10 cellular contexts compared by ENCODE assay signal in genomic region chr12:113075137-113075683, GRCh38. TPM values are rescaled to one million over a fixed set of nuclear protein-coding genes. Genes with fewer than 3 reads are reported as not detected.
DNase-seq lines count a peak whose midpoint lies in the region; ATAC-seq and TF ChIP-seq lines count a peak whose summit lies in the region.
"Had no signal": no experiment of that assay in that cellular context is flagged by ENCODE, and none has a peak within 500 bp of the region (broad histone marks: within the 10 kb centered on the region; RNA-seq: fewer than 3 reads in every experiment).

No MANE protein-coding gene starts in this region.

- no peak overlapping the region for H2BK15ac ChIP-seq in neuronal stem cell (ENCODE audit: low read length)

- no peak overlapping the region for H3K9ac ChIP-seq in neuronal stem cell (ENCODE audit: low read depth, low read length, poor library complexity)

- H4K8ac ChIP-seq in neuronal stem cell (ENCODE audit: low read depth, low read length), result no peak overlapping the region

- H3K4me1 ChIP-seq in neuronal stem cell (ENCODE audit: control insufficient read depth in 2 of 2, insufficient read depth in 1 of 2, low read depth in 1 of 2, low read length in 2 of 2), result peaks cover 0 to 6% of the 10 kb centered on the region in 2 donors
- H3K4me1 ChIP-seq: left lung had no signal

- H3K4me2 ChIP-seq in neuronal stem cell (ENCODE audit: insufficient read depth, low read length, poor library complexity, severe bottlenecking), result no peak overlapping the region

- H3K36me3 ChIP-seq in neuronal stem cell (replicated peaks in 1 of 2; ENCODE audit: control insufficient read depth in 2 of 2, insufficient read depth in 2 of 2, low read length in 2 of 2), result no peaks in the 10 kb centered on the region
- H3K36me3 ChIP-seq: left lung had no signal

- peaks cover 23 to 35% of the 10 kb centered on the region in 2 donors for H3K4me1 Mint-ChIP-seq in effector memory CD8-positive, alpha-beta T cell (ENCODE audit: low read depth in 2 of 2)

- WGBS in neuronal stem cell (ENCODE audit: extremely low coverage in 2 of 2, insufficient read length in 2 of 2, insufficient replicate concordance in 1 of 2), 2 donors, result no CpG with 5 or more reads among the region's 6 CpGs

- H3K27ac ChIP-seq in neuronal stem cell (replicated peaks; ENCODE audit: low read length), result no peak overlapping the region
- H3K27ac ChIP-seq: left lung had no signal

- H3K36me3 Mint-ChIP-seq in effector memory CD8-positive, alpha-beta T cell (ENCODE audit: insufficient read depth), result no peaks in the 10 kb centered on the region

- no peaks in the 10 kb centered on the region for H3K27me3 Mint-ChIP-seq in effector memory CD8-positive, alpha-beta T cell

- ATAC-seq in GM18505 (IDR thresholded peaks at IDR 0.05; ENCODE audit: unreplicated experiment) (peak; percentile 88), GM19463 (IDR thresholded peaks at IDR 0.05; ENCODE audit: unreplicated experiment) (peak; percentile 91), HG03097 (IDR thresholded peaks at IDR 0.05; ENCODE audit: low FRiP score, unreplicated experiment) (peak; percentile 78)
- ATAC-seq in effector memory CD8-positive, alpha-beta T cell (replicated peaks), result peak; percentile 75
- ATAC-seq: left lung had no signal

- H3K23ac ChIP-seq in neuronal stem cell (ENCODE audit: low read depth, low read length, poor library complexity), result no peak overlapping the region

- H3K4me3 ChIP-seq in neuronal stem cell (ENCODE audit: low read length in 2 of 2), result no peak overlapping the region
- H3K4me3 ChIP-seq: left lung had no signal

- H4K91ac ChIP-seq in neuronal stem cell (ENCODE audit: low read depth, low read length, poor library complexity), result no peak overlapping the region

- no peak for TF ChIP-seq POLR2A in GM18505 (IDR thresholded peaks at IDR 0.05; ENCODE audit: borderline replicate concordance, extremely low read depth, insufficient read depth, insufficient read length)

- peaks cover 4 to 46% (median 25%) of the 10 kb centered on the region in 3 experiments for H3K27me3 ChIP-seq in neuronal stem cell (ENCODE audit: control insufficient read depth in 3 of 3, insufficient read depth in 3 of 3, low read depth in 1 of 3, low read length in 3 of 3)

- H2BK5ac ChIP-seq in neuronal stem cell (ENCODE audit: low read length), result no peak overlapping the region

- H2BK12ac ChIP-seq in neuronal stem cell (ENCODE audit: low read length), result no peak overlapping the region

- H3K9me3 ChIP-seq in neuronal stem cell (replicated peaks in 1 of 2; ENCODE audit: control insufficient read depth in 2 of 2, insufficient read depth in 1 of 2, low read depth in 1 of 2, low read length in 2 of 2), result no peaks in the 10 kb centered on the region
- H3K9me3 ChIP-seq: left lung had no signal

- H3K4me3 Mint-ChIP-seq in effector memory CD8-positive, alpha-beta T cell, result no peak overlapping the region

- no peak overlapping the region for H2BK120ac ChIP-seq in neuronal stem cell (ENCODE audit: low read depth, low read length)

- no peak overlapping the region for H3K4ac ChIP-seq in neuronal stem cell (ENCODE audit: low read length)

- no peak for DNase-seq in effector memory CD8-positive, alpha-beta T cell
- DNase-seq in effector CD8-positive, alpha-beta T cell (lab: John Stamatoyannopoulos, UW), result no peak
- no peak for DNase-seq in NK-92 (lab: John Stamatoyannopoulos, UW; ENCODE audit: unreplicated experiment)
- no peak for DNase-seq in iPS-NIHi7 (ENCODE audit: extremely low spot score)
- no peak for DNase-seq in neuronal stem cell (ENCODE audit: low spot score)
- DNase-seq: dermis blood vessel endothelial cell, left lung had no signal

- no peak overlapping the region for H2AK5ac ChIP-seq in neuronal stem cell (ENCODE audit: low read depth, low read length)

- H3K79me1 ChIP-seq in neuronal stem cell (ENCODE audit: low read depth, low read length), result no peaks in the 10 kb centered on the region

- no peaks in the 10 kb centered on the region for H3K9me3 Mint-ChIP-seq in effector memory CD8-positive, alpha-beta T cell

- no peak overlapping the region for H3K18ac ChIP-seq in neuronal stem cell (ENCODE audit: low read length)

- H3K14ac ChIP-seq in neuronal stem cell (ENCODE audit: low read length), result no peak overlapping the region

- no peak overlapping the region for H3K27ac Mint-ChIP-seq in effector memory CD8-positive, alpha-beta T cell

- H2AFZ ChIP-seq in neuronal stem cell (ENCODE audit: low read length), result no peak overlapping the region

RNA-seq across cellular contexts. Expression of gene DTX1, which starts 18.7 kb away (rescaled TPM):
- polyA plus RNA-seq in neuronal stem cell (2013, experiment 1 of 2), result 8.5 TPM
- polyA plus RNA-seq in neuronal stem cell (2013, experiment 2 of 2), result 8.4 TPM
